In genomic region chr11:78046486-78046854, GRCh38 we compare ENCODE assay signal across 13 cellular contexts. TPM values are rescaled to one million over a fixed set of nuclear protein-coding genes. Genes with fewer than 3 reads are reported as not detected.
DNase-seq lines count a peak whose midpoint lies in the region; ATAC-seq, FAIRE-seq and TF ChIP-seq lines count a peak whose summit lies in the region.
"Had no signal": no experiment of that assay in that cellular context is flagged by ENCODE, and none has a peak within 500 bp of the region (broad histone marks: within the 10 kb centered on the region; RNA-seq: fewer than 3 reads in every experiment).

No MANE protein-coding gene starts in this region.

- H3K27me3 Mint-ChIP-seq in activated CD8-positive, alpha-beta memory T cell treated with anti-CD3 and anti-CD28 coated beads, Interleukin-2, amount 10 ng/mL, durations not matched to agents 7 days and 5 days = no peaks in the 10 kb centered on the region
- no peaks in the 10 kb centered on the region for H3K27me3 Mint-ChIP-seq in activated CD8-positive, alpha-beta T cell treated with anti-CD3 and anti-CD28 coated beads for 36 hours
- H3K27me3 Mint-ChIP-seq in memory B cell = peaks cover 5% of the 10 kb centered on the region
- H3K27me3 Mint-ChIP-seq: central memory CD8-positive, alpha-beta T cell had no signal

- H3K36me3 ChIP-seq in tibial artery = no peaks in the 10 kb centered on the region

- peak overlapping the region; percentile 52 to 57 for H3K4me3 ChIP-seq in tibial artery

- peak overlapping the region; percentile 29 for H3K4me3 Mint-ChIP-seq in activated CD8-positive, alpha-beta memory T cell treated with anti-CD3 and anti-CD28 coated beads, Interleukin-2, amount 10 ng/mL, durations not matched to agents 7 days and 5 days
- H3K4me3 Mint-ChIP-seq in activated CD8-positive, alpha-beta T cell treated with anti-CD3 and anti-CD28 coated beads for 36 hours = no peak overlapping the region
- no peak overlapping the region for H3K4me3 Mint-ChIP-seq in memory B cell

- no peak for TF ChIP-seq POLR2A in H54 (IDR thresholded peaks at IDR 0.05; ENCODE audit: low read depth, low read length)

- no peaks in the 10 kb centered on the region for H3K36me3 Mint-ChIP-seq in activated CD8-positive, alpha-beta memory T cell treated with anti-CD3 and anti-CD28 coated beads, Interleukin-2, amount 10 ng/mL, durations not matched to agents 7 days and 5 days
- H3K36me3 Mint-ChIP-seq in activated CD8-positive, alpha-beta T cell treated with anti-CD3 and anti-CD28 coated beads for 36 hours (ENCODE audit: low read depth) = no peaks in the 10 kb centered on the region
- H3K36me3 Mint-ChIP-seq in memory B cell = peaks cover 2% of the 10 kb centered on the region
- H3K36me3 Mint-ChIP-seq: stimulated activated naive B cell treated with anti-CD40 and anti-IgM and Interleukin-4, amounts not matched to agents 10 μg/mL and 1 μg/mL and 100 μg/mL, for 72 hours had no signal

- ATAC-seq in activated CD8-positive, alpha-beta memory T cell treated with anti-CD3 and anti-CD28 coated beads, Interleukin-2, amount 10 ng/mL, durations not matched to agents 7 days and 5 days = no peak
- peak; percentile 12 for ATAC-seq in activated CD8-positive, alpha-beta T cell treated with anti-CD3 and anti-CD28 coated beads for 36 hours
- ATAC-seq in memory B cell (ENCODE audit: low read depth) = peak; percentile 9

- intact Hi-C loops in activated CD8-positive, alpha-beta T cell treated with anti-CD3 and anti-CD28 coated beads for 36 hours (cut with micrococcal nuclease) = no loop called here
- intact Hi-C loops in tibial artery (cut with DNase I; ENCODE audit: low total_unique reads) = no loop called here

- peaks cover 23% of the 10 kb centered on the region for H3K4me1 Mint-ChIP-seq in activated CD8-positive, alpha-beta memory T cell treated with anti-CD3 and anti-CD28 coated beads, Interleukin-2, amount 10 ng/mL, durations not matched to agents 7 days and 5 days
- H3K4me1 Mint-ChIP-seq in activated CD8-positive, alpha-beta T cell treated with anti-CD3 and anti-CD28 coated beads for 36 hours (ENCODE audit: low read depth) = peaks cover 19% of the 10 kb centered on the region
- peaks cover 8% of the 10 kb centered on the region for H3K4me1 Mint-ChIP-seq in memory B cell

- no peak for DNase-seq in activated CD8-positive, alpha-beta memory T cell treated with anti-CD3 and anti-CD28 coated beads, Interleukin-2, amount 10 ng/mL, durations not matched to agents 7 days and 5 days
- DNase-seq in activated CD8-positive, alpha-beta memory T cell treated with anti-CD3 and anti-CD28 coated beads for 24 hours = no peak
- no peak for DNase-seq in activated CD8-positive, alpha-beta T cell treated with anti-CD3 and anti-CD28 coated beads for 36 hours
- DNase-seq in memory B cell (ENCODE audit: low spot score in 2 of 2) (no peak), tibial artery (no peak), HK-2 (ENCODE audit: unreplicated experiment) (no peak), HPDE6-E6E7 (ENCODE audit: extremely low spot score) (no peak), H54 (ENCODE audit: insufficient read length, low spot score) (no peak)

- H3K9me3 ChIP-seq in tibial artery = no peaks in the 10 kb centered on the region

- no peaks in the 10 kb centered on the region for H3K9me3 Mint-ChIP-seq in activated CD8-positive, alpha-beta memory T cell treated with anti-CD3 and anti-CD28 coated beads, Interleukin-2, amount 10 ng/mL, durations not matched to agents 7 days and 5 days (ENCODE audit: low read depth)
- no peaks in the 10 kb centered on the region for H3K9me3 Mint-ChIP-seq in activated CD8-positive, alpha-beta T cell treated with anti-CD3 and anti-CD28 coated beads for 36 hours
- H3K9me3 Mint-ChIP-seq in memory B cell = no peaks in the 10 kb centered on the region
- H3K9me3 Mint-ChIP-seq: central memory CD8-positive, alpha-beta T cell; stimulated activated naive B cell treated with anti-CD40 and anti-IgM and Interleukin-4, amounts not matched to agents 10 μg/mL and 1 μg/mL and 100 μg/mL, for 72 hours had no signal

- peak; percentile 65 for TF ChIP-seq CTCF in activated CD8-positive, alpha-beta T cell treated with anti-CD3 and anti-CD28 coated beads for 36 hours (IDR thresholded peaks at IDR 0.05)
- no peak for TF ChIP-seq CTCF in tibial artery (IDR thresholded peaks at IDR 0.05)

- FAIRE-seq in H54 (lab: Jason Lieb, UNC) = no peak
- FAIRE-seq: A204.1 had no signal

- H3K27me3 ChIP-seq in tibial artery = no peaks in the 10 kb centered on the region

- CTCF ChIA-PET in activated CD8-positive, alpha-beta memory T cell treated with anti-CD3 and anti-CD28 coated beads, Interleukin-2, amount 10 ng/mL, durations not matched to agents 7 days and 5 days (lab: Charles Lee) = interaction anchor here (0.7 to 2.2 kb wide), 21 partner anchors 8 to 427 kb away, joined by 3 to 14 read pairs (median 4); partner anchors contain the start of genes INTS4 and THRSP
- CTCF ChIA-PET in activated CD8-positive, alpha-beta T cell treated with anti-CD3 and anti-CD28 coated beads for 36 hours (lab: Charles Lee) = interaction anchor here (0.7 to 3.9 kb wide), 33 partner anchors 8 to 518 kb away, joined by 3 to 40 read pairs (median 4); partner anchors contain the start of genes INTS4, KCTD21, THRSP and USP35

- no peak overlapping the region for H3K27ac Mint-ChIP-seq in activated CD8-positive, alpha-beta memory T cell treated with anti-CD3 and anti-CD28 coated beads, Interleukin-2, amount 10 ng/mL, durations not matched to agents 7 days and 5 days
- no peak overlapping the region for H3K27ac Mint-ChIP-seq in activated CD8-positive, alpha-beta T cell treated with anti-CD3 and anti-CD28 coated beads for 36 hours
- H3K27ac Mint-ChIP-seq in memory B cell = no peak overlapping the region
- H3K27ac Mint-ChIP-seq: stimulated activated naive B cell treated with anti-CD40 and anti-IgM and Interleukin-4, amounts not matched to agents 10 μg/mL and 1 μg/mL and 100 μg/mL, for 72 hours had no signal

- peaks cover 0 to 15% (median 5%) of the 10 kb centered on the region in 4 donors for H3K4me1 ChIP-seq in tibial artery

- POLR2A ChIA-PET in activated CD8-positive, alpha-beta T cell treated with anti-CD3 and anti-CD28 coated beads for 36 hours (lab: Charles Lee) = interaction anchor here (0.7 kb wide), 1 partner anchor 51 kb away, joined by 3 read pairs; no protein-coding TSS in a partner anchor

- H3K27ac ChIP-seq in tibial artery = peak overlapping the region; percentile 58 to 73

RNA-seq across cellular contexts. Expression of gene THRSP, which starts 17.2 kb away (rescaled TPM):
- total RNA-seq in activated CD8-positive, alpha-beta memory T cell treated with anti-CD3 and anti-CD28 coated beads, Interleukin-2, amount 10 ng/mL, durations not matched to agents 7 days and 5 days = not detected
- not detected for total RNA-seq in activated CD8-positive, alpha-beta T cell treated with anti-CD3 and anti-CD28 coated beads for 36 hours
- total RNA-seq: LHCN-M2; T-helper 1 cell treated with Interleukin-12 subunit alpha and Interleukin-12 subunit beta and Interleukin-4 antibody, amounts not matched to agents 30 ng/mL and 1 ng/mL, for 36 hours had no signal

RNA-seq across cellular contexts. Expression of gene KCTD14, which starts 23.4 kb away (rescaled TPM):
- under 1 TPM; 0.18 to 0.23 TPM for total RNA-seq in activated CD8-positive, alpha-beta memory T cell treated with anti-CD3 and anti-CD28 coated beads, Interleukin-2, amount 10 ng/mL, durations not matched to agents 7 days and 5 days
- under 1 TPM in 1 of 2 experiments, not detected in 1; 0.16 TPM for total RNA-seq in activated CD8-positive, alpha-beta T cell treated with anti-CD3 and anti-CD28 coated beads for 36 hours

RNA-seq across cellular contexts. Expression of gene NDUFC2, which starts 33.2 kb away (rescaled TPM):
- 100 to 1,000 TPM; 179 to 201 TPM for total RNA-seq in activated CD8-positive, alpha-beta memory T cell treated with anti-CD3 and anti-CD28 coated beads, Interleukin-2, amount 10 ng/mL, durations not matched to agents 7 days and 5 days
- 100 to 1,000 TPM; 169 to 179 TPM for total RNA-seq in activated CD8-positive, alpha-beta T cell treated with anti-CD3 and anti-CD28 coated beads for 36 hours

RNA-seq across cellular contexts. Expression of gene INTS4, which starts 52.0 kb away (rescaled TPM):
- total RNA-seq in activated CD8-positive, alpha-beta memory T cell treated with anti-CD3 and anti-CD28 coated beads, Interleukin-2, amount 10 ng/mL, durations not matched to agents 7 days and 5 days = 10 to 100 TPM; 53.9 to 57.9 TPM
- 10 to 100 TPM; 44.4 to 45.8 TPM for total RNA-seq in activated CD8-positive, alpha-beta T cell treated with anti-CD3 and anti-CD28 coated beads for 36 hours
